In the genomic region with DNA sequence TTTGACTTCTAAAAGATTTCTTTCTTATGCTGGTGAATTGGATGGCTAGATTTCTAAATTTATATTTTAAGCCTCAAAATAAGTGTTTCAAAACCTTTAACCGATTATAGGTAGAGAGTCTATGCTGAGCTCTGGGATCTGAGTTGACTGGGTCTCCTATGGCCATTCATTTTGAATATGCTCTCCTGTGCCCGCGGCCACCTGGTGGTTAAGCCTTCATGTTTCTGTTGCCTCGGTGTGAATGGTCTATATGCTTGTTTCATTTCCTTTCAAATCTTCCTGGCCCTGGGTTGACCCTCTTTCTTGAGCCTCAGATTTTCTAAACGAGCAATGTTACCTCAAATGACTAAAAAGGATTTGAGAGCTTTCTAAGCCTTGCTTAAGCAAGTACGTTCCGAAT, we compare ENCODE assay signal across 11 cellular contexts.
DNase-seq lines count a peak whose midpoint lies in the region; ATAC-seq and TF ChIP-seq lines count a peak whose summit lies in the region.
"Had no signal": no experiment of that assay in that cellular context is flagged by ENCODE, and none has a peak within 500 bp of the region (broad histone marks: within the 10 kb centered on the region; RNA-seq: fewer than 3 reads in every experiment).

No MANE protein-coding gene starts in this region.

- no peak overlapping the region for H3K27ac Mint-ChIP-seq in endothelial cell (ENCODE audit: unreplicated experiment)
- no peak overlapping the region for H3K27ac Mint-ChIP-seq in CD8-positive, alpha-beta T cell
- H3K27ac Mint-ChIP-seq in activated T-helper 1 cell treated with anti-CD3 and anti-CD28 coated beads, Interleukin-12 subunit alpha, Interleukin-12 subunit beta, Interleukin-2, Interleukin-4 antibody, amounts not matched to agents 30 ng/mL and 10 ng/mL and 1 ng/mL, durations not matched to agents 14 hours and 24 hours and 36 hours: no peak overlapping the region
- H3K27ac Mint-ChIP-seq: naive thymus-derived CD8-positive, alpha-beta T cell had no signal

- intact Hi-C loops in CD8-positive, alpha-beta T cell (cut with DNase I, micrococcal nuclease): no loop called here
- intact Hi-C loops in activated T-helper 1 cell treated with anti-CD3 and anti-CD28 coated beads, Interleukin-12 subunit alpha, Interleukin-12 subunit beta, Interleukin-2, Interleukin-4 antibody, amounts not matched to agents 30 ng/mL and 10 ng/mL and 1 ng/mL, durations not matched to agents 14 hours and 24 hours and 36 hours (cut with micrococcal nuclease): no loop called here

- H3K36me3 ChIP-seq in CD8-positive, alpha-beta T cell (ENCODE audit: insufficient read depth, low read length): no peaks in the 10 kb centered on the region

- DNase-seq in AG04449 (ENCODE audit: low read depth, low spot score) (no peak), NCI-H460 (ENCODE audit: extremely low read depth, low read depth) (peak; percentile 1), endothelial cell (ENCODE audit: low spot score) (peak; percentile 59)
- no peak for DNase-seq in CD8-positive, alpha-beta T cell
- no peak for DNase-seq in activated T-helper 1 cell treated with anti-CD3 and anti-CD28 coated beads, Interleukin-12 subunit alpha, Interleukin-12 subunit beta, Interleukin-2, Interleukin-4 antibody, amounts not matched to agents 30 ng/mL and 10 ng/mL and 1 ng/mL, durations not matched to agents 14 hours and 24 hours and 36 hours (ENCODE audit: low spot score)
- DNase-seq: activated CD4-positive, CD25-positive, alpha-beta regulatory T cell treated with anti-CD3 and anti-CD28 coated beads, Interleukin-2, amount 50 U/mL, for 72 hours; naive thymus-derived CD8-positive, alpha-beta T cell; stimulated activated CD8-positive, alpha-beta memory T cell treated with anti-CD3 and anti-CD28 coated beads, Interleukin-4, amount 100 ng/mL, for 48 hours had no signal

- no peaks in the 10 kb centered on the region for H3K9me3 ChIP-seq in CD8-positive, alpha-beta T cell (ENCODE audit: low read length)

- no peaks in the 10 kb centered on the region for H3K4me1 ChIP-seq in CD8-positive, alpha-beta T cell (ENCODE audit: insufficient read depth, low read length)

- no peaks in the 10 kb centered on the region for H3K27me3 Mint-ChIP-seq in endothelial cell (ENCODE audit: unreplicated experiment)
- peaks cover 3% of the 10 kb centered on the region for H3K27me3 Mint-ChIP-seq in CD8-positive, alpha-beta T cell (ENCODE audit: low read depth)
- peaks cover under 1% of the 10 kb centered on the region for H3K27me3 Mint-ChIP-seq in activated T-helper 1 cell treated with anti-CD3 and anti-CD28 coated beads, Interleukin-12 subunit alpha, Interleukin-12 subunit beta, Interleukin-2, Interleukin-4 antibody, amounts not matched to agents 30 ng/mL and 10 ng/mL and 1 ng/mL, durations not matched to agents 14 hours and 24 hours and 36 hours (ENCODE audit: insufficient read depth)

- no peak overlapping the region for H3K27ac ChIP-seq in CD8-positive, alpha-beta T cell (ENCODE audit: low read depth, low read length)

- H3K4me3 ChIP-seq in AG04449 (ENCODE audit: low read depth, low read length): no peak overlapping the region
- H3K4me3 ChIP-seq in CD8-positive, alpha-beta T cell (ENCODE audit: low read depth, low read length): no peak overlapping the region

- CTCF ChIA-PET in AG04449 (lab: Yijun Ruan, JAX): interaction anchor here (0.8 kb wide), 1 partner anchor 13 kb away, joined by 4 read pairs; no protein-coding TSS in a partner anchor
- CTCF ChIA-PET in CD8-positive, alpha-beta T cell (lab: Charles Lee): no interaction called here

- POLR2A ChIA-PET in AG04449 (lab: Yijun Ruan, JAX): no interaction called here
- POLR2A ChIA-PET in CD8-positive, alpha-beta T cell (lab: Charles Lee): no interaction called here

- TF ChIP-seq CTCF in AG04449 (IDR thresholded peaks at IDR 0.05; ENCODE audit: insufficient read depth, low read length, missing control alignments) (peak; percentile 7), endothelial cell (IDR thresholded peaks at IDR 0.05; ENCODE audit: unreplicated experiment) (peak; percentile 58)
- TF ChIP-seq CTCF in CD8-positive, alpha-beta T cell (IDR thresholded peaks at IDR 0.05): no peak

- ATAC-seq in GM18907 (IDR thresholded peaks at IDR 0.05; ENCODE audit: unreplicated experiment) (peak; percentile 50), HG03520 (IDR thresholded peaks at IDR 0.05; ENCODE audit: unreplicated experiment) (no peak), HG02759 (IDR thresholded peaks at IDR 0.05; ENCODE audit: unreplicated experiment) (no peak)
- no peak for ATAC-seq in CD8-positive, alpha-beta T cell
- ATAC-seq: naive thymus-derived CD8-positive, alpha-beta T cell had no signal

- no peaks in the 10 kb centered on the region for H3K27me3 ChIP-seq in CD8-positive, alpha-beta T cell (ENCODE audit: insufficient read depth, low read length)

- no peaks in the 10 kb centered on the region for H3K9me3 Mint-ChIP-seq in endothelial cell (ENCODE audit: unreplicated experiment)
- no peaks in the 10 kb centered on the region for H3K9me3 Mint-ChIP-seq in CD8-positive, alpha-beta T cell
- H3K9me3 Mint-ChIP-seq in activated T-helper 1 cell treated with anti-CD3 and anti-CD28 coated beads, Interleukin-12 subunit alpha, Interleukin-12 subunit beta, Interleukin-2, Interleukin-4 antibody, amounts not matched to agents 30 ng/mL and 10 ng/mL and 1 ng/mL, durations not matched to agents 14 hours and 24 hours and 36 hours: no peaks in the 10 kb centered on the region
- H3K9me3 Mint-ChIP-seq: naive thymus-derived CD8-positive, alpha-beta T cell had no signal

- no peaks in the 10 kb centered on the region for H3K36me3 Mint-ChIP-seq in endothelial cell (ENCODE audit: low read depth, unreplicated experiment)
- no peaks in the 10 kb centered on the region for H3K36me3 Mint-ChIP-seq in CD8-positive, alpha-beta T cell
- no peaks in the 10 kb centered on the region for H3K36me3 Mint-ChIP-seq in activated T-helper 1 cell treated with anti-CD3 and anti-CD28 coated beads, Interleukin-12 subunit alpha, Interleukin-12 subunit beta, Interleukin-2, Interleukin-4 antibody, amounts not matched to agents 30 ng/mL and 10 ng/mL and 1 ng/mL, durations not matched to agents 14 hours and 24 hours and 36 hours (ENCODE audit: low read depth)
- H3K36me3 Mint-ChIP-seq: naive thymus-derived CD8-positive, alpha-beta T cell had no signal

- H3K4me1 Mint-ChIP-seq in endothelial cell (ENCODE audit: unreplicated experiment): no peaks in the 10 kb centered on the region
- no peaks in the 10 kb centered on the region for H3K4me1 Mint-ChIP-seq in CD8-positive, alpha-beta T cell (ENCODE audit: low read depth)
- no peaks in the 10 kb centered on the region for H3K4me1 Mint-ChIP-seq in activated T-helper 1 cell treated with anti-CD3 and anti-CD28 coated beads, Interleukin-12 subunit alpha, Interleukin-12 subunit beta, Interleukin-2, Interleukin-4 antibody, amounts not matched to agents 30 ng/mL and 10 ng/mL and 1 ng/mL, durations not matched to agents 14 hours and 24 hours and 36 hours (ENCODE audit: low read depth)
- H3K4me1 Mint-ChIP-seq: naive thymus-derived CD8-positive, alpha-beta T cell had no signal

- H3K4me3 Mint-ChIP-seq in endothelial cell (ENCODE audit: unreplicated experiment): no peak overlapping the region
- no peak overlapping the region for H3K4me3 Mint-ChIP-seq in CD8-positive, alpha-beta T cell
- no peak overlapping the region for H3K4me3 Mint-ChIP-seq in activated T-helper 1 cell treated with anti-CD3 and anti-CD28 coated beads, Interleukin-12 subunit alpha, Interleukin-12 subunit beta, Interleukin-2, Interleukin-4 antibody, amounts not matched to agents 30 ng/mL and 10 ng/mL and 1 ng/mL, durations not matched to agents 14 hours and 24 hours and 36 hours
- H3K4me3 Mint-ChIP-seq: naive thymus-derived CD8-positive, alpha-beta T cell had no signal

Comparison
In these comparisons a context has a peak if more than half of its experiments do, and no peak if none do; other contexts are left out.
1. DNase-seq: peak in NCI-H460 (single experiment) and endothelial cell (single experiment); none in AG04449 (single experiment), CD8-positive, alpha-beta T cell (0 of 7) and activated T-helper 1 cell treated with anti-CD3 and anti-CD28 coated beads, Interleukin-12 subunit alpha, Interleukin-12 subunit beta, Interleukin-2, Interleukin-4 antibody, amounts not matched to agents 30 ng/mL and 10 ng/mL and 1 ng/mL, durations not matched to agents 14 hours and 24 hours and 36 hours (single experiment).